Comparison of ENCODE assay signal across 25 cellular contexts in the genomic region with DNA sequence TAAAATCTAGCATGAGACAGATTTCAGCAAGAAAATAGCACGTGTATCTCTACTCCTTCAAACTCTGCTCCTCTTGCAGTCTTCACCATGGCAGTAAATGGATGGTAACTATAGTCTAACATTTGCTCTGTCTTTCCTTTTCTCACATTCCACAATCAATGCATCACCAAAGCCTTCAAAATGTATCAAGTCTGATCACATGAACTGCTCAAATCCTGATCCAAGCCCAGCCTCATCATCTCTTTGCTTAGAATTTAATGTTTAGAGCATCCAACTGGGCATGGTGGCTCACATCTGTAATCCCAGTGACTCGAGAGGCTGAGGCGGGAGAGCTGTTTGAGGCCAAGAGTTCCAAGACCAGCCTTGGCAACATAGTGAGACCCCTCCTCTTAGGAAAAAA. TPM values are rescaled to one million over a fixed set of nuclear protein-coding genes. Genes with fewer than 3 reads are reported as not detected.
DNase-seq lines count a peak whose midpoint lies in the region; ATAC-seq and TF ChIP-seq lines count a peak whose summit lies in the region.
"Had no signal": no experiment of that assay in that cellular context is flagged by ENCODE, and none has a peak within 500 bp of the region (broad histone marks: within the 10 kb centered on the region; RNA-seq: fewer than 3 reads in every experiment).

No MANE protein-coding gene starts in this region.

- H3K27ac ChIP-seq in SK-N-SH (ENCODE audit: low read depth in 2 of 2, low read length in 1 of 2): no peak overlapping the region
- no peak overlapping the region for H3K27ac ChIP-seq in Peyer's patch
- H3K27ac ChIP-seq: 22Rv1, heart left ventricle, thyroid gland had no signal

- H3K4me2 ChIP-seq in SK-N-SH: no peak overlapping the region
- H3K4me2 ChIP-seq: smooth muscle cell had no signal

- no peaks in the 10 kb centered on the region for H3K27me3 ChIP-seq in SK-N-SH (ENCODE audit: insufficient read depth)
- H3K27me3 ChIP-seq in Peyer's patch: no peaks in the 10 kb centered on the region
- H3K27me3 ChIP-seq: heart left ventricle, left lung, thyroid gland had no signal

- H3K9me3 ChIP-seq in SK-N-SH: no peaks in the 10 kb centered on the region; the same call in 1 of the 2 replicates
- no peaks in the 10 kb centered on the region for H3K9me3 ChIP-seq in Peyer's patch
- H3K9me3 ChIP-seq: heart left ventricle, left lung, mucosa of descending colon, thyroid gland had no signal

- no peak for TF ChIP-seq EP300 in SK-N-SH (IDR thresholded peaks at IDR 0.05; ENCODE audit: borderline replicate concordance in 1 of 2, low read depth in 1 of 2, low read length in 1 of 2)

- H3K36me3 ChIP-seq in SK-N-SH (replicated peaks in 1 of 2; ENCODE audit: control insufficient read depth in 1 of 2, insufficient read depth in 2 of 2, low read length in 1 of 2) (peaks cover 0 to under 1% of the 10 kb centered on the region in 2 experiments), Peyer's patch (no peaks in the 10 kb centered on the region)
- H3K36me3 ChIP-seq: heart left ventricle, left lung, thyroid gland had no signal

- H3K9me2 ChIP-seq in SK-N-SH: no peaks in the 10 kb centered on the region

- H3F3A ChIP-seq in SK-N-SH (replicated peaks; ENCODE audit: insufficient read depth): peaks cover 14% of the 10 kb centered on the region

- H3K27me3 Mint-ChIP-seq in stimulated activated naive B cell treated with anti-CD40 and anti-IgM and Interleukin-4, amounts not matched to agents 10 μg/mL and 1 μg/mL and 100 μg/mL, for 72 hours: no peaks in the 10 kb centered on the region
- no peaks in the 10 kb centered on the region for H3K27me3 Mint-ChIP-seq in activated T-helper 1 cell treated with anti-CD3 and anti-CD28 coated beads, Interleukin-12 subunit alpha, Interleukin-12 subunit beta, Interleukin-2, Interleukin-4 antibody, amounts not matched to agents 30 ng/mL and 10 ng/mL and 1 ng/mL, durations not matched to agents 14 hours and 24 hours and 36 hours (ENCODE audit: insufficient read depth)
- H3K27me3 Mint-ChIP-seq: activated T-helper 17 cell treated with anti-CD3 and anti-CD28 coated beads, Interleukin-2, amount 50 U/mL, for 72 hours had no signal

- H3K27ac Mint-ChIP-seq in stimulated activated naive B cell treated with anti-CD40 and anti-IgM and Interleukin-4, amounts not matched to agents 10 μg/mL and 1 μg/mL and 100 μg/mL, for 72 hours: peak overlapping the region; percentile 56
- no peak overlapping the region for H3K27ac Mint-ChIP-seq in activated T-helper 1 cell treated with anti-CD3 and anti-CD28 coated beads, Interleukin-12 subunit alpha, Interleukin-12 subunit beta, Interleukin-2, Interleukin-4 antibody, amounts not matched to agents 30 ng/mL and 10 ng/mL and 1 ng/mL, durations not matched to agents 14 hours and 24 hours and 36 hours

- TF ChIP-seq CTCF in SK-N-SH (IDR thresholded peaks at IDR 0.05): no peak
- TF ChIP-seq CTCF in choroid plexus epithelial cell (conservative IDR thresholded peaks at IDR 0.05; ENCODE audit: low read depth, low read length): no peak
- no peak for TF ChIP-seq CTCF in Peyer's patch (IDR thresholded peaks at IDR 0.05)

- TF ChIP-seq RAD21 in SK-N-SH (IDR thresholded peaks at IDR 0.05; ENCODE audit: low read length): no peak

- H2AFZ ChIP-seq in SK-N-SH (ENCODE audit: low read depth): no peak overlapping the region

- peaks cover 6 to 24% of the 10 kb centered on the region in 2 experiments; a peak in 2 of 4 replicates for H3K4me1 ChIP-seq in SK-N-SH (ENCODE audit: control insufficient read depth in 1 of 2, insufficient read depth in 2 of 2, low read depth in 1 of 2, low read length in 1 of 2)
- H3K4me1 ChIP-seq in Peyer's patch: peaks cover 0 to 26% (median 0%) of the 10 kb centered on the region in 4 donors

- TF ChIP-seq POLR2A in Peyer's patch (IDR thresholded peaks at IDR 0.05): no peak

- DNase-seq in SK-N-SH (no peak), choroid plexus epithelial cell (ENCODE audit: low read depth) (peak; percentile 44), kidney tubule cell (ENCODE audit: low spot score) (peak; percentile 9), ACHN (no peak), Peyer's patch (no peak)
- DNase-seq in stimulated activated naive B cell treated with anti-CD40 and anti-IgM and Interleukin-4, amounts not matched to agents 10 μg/mL and 1 μg/mL and 100 μg/mL, for 72 hours: no peak
- no peak for DNase-seq in activated T-helper 1 cell treated with anti-CD3 and anti-CD28 coated beads, Interleukin-12 subunit alpha, Interleukin-12 subunit beta, Interleukin-2, Interleukin-4 antibody, amounts not matched to agents 30 ng/mL and 10 ng/mL and 1 ng/mL, durations not matched to agents 14 hours and 24 hours and 36 hours (ENCODE audit: low spot score)
- DNase-seq: activated CD4-positive, alpha-beta T cell treated with anti-CD3 and anti-CD28 coated beads for 4 hours; DND-41; effector memory CD4-positive, alpha-beta T cell; heart left ventricle; left lung; mucosa of descending colon; NCI-H1694 treated with DMSO at 0.1 percent for 48 hours; NCI-H82; nucleus accumbens; stimulated activated naive CD8-positive, alpha-beta T cell treated with anti-CD3 and anti-CD28 coated beads, Interleukin-15, Interleukin-2, amounts not matched to agents 100 U/mL and 50 U/mL, for 24 hours; T-helper 1 cell; thyroid gland had no signal

- H3K79me2 ChIP-seq in SK-N-SH (ENCODE audit: insufficient read depth): peaks cover 100% of the 10 kb centered on the region

- no peak overlapping the region for H3K4me3 Mint-ChIP-seq in stimulated activated naive B cell treated with anti-CD40 and anti-IgM and Interleukin-4, amounts not matched to agents 10 μg/mL and 1 μg/mL and 100 μg/mL, for 72 hours
- H3K4me3 Mint-ChIP-seq in activated T-helper 1 cell treated with anti-CD3 and anti-CD28 coated beads, Interleukin-12 subunit alpha, Interleukin-12 subunit beta, Interleukin-2, Interleukin-4 antibody, amounts not matched to agents 30 ng/mL and 10 ng/mL and 1 ng/mL, durations not matched to agents 14 hours and 24 hours and 36 hours: no peak overlapping the region
- H3K4me3 Mint-ChIP-seq: activated T-helper 17 cell treated with anti-CD3 and anti-CD28 coated beads, Interleukin-2, amount 50 U/mL, for 72 hours had no signal

- H4K20me1 ChIP-seq in SK-N-SH (ENCODE audit: insufficient read depth): peaks cover 91% of the 10 kb centered on the region

- CTCF ChIA-PET in SK-N-SH (lab: Yijun Ruan, JAX): no interaction called here

- ATAC-seq in SK-N-SH treated with all-trans-retinoic acid at 6 μM for 48 hours: peak; percentile 46
- ATAC-seq in stimulated activated naive B cell treated with anti-CD40 and anti-IgM and Interleukin-4, amounts not matched to agents 10 μg/mL and 1 μg/mL and 100 μg/mL, for 72 hours (replicated peaks): no peak
- ATAC-seq: activated naive CD4-positive, alpha-beta T cell treated with anti-CD3 and anti-CD28 coated beads, Interleukin-2, amount 50 U/mL, for 72 hours; activated T-helper 17 cell treated with anti-CD3 and anti-CD28 coated beads, Interleukin-2, amount 50 U/mL, for 72 hours; heart left ventricle; mucosa of descending colon; Right ventricle myocardium inferior; stimulated activated naive CD8-positive, alpha-beta T cell treated with anti-CD3 and anti-CD28 coated beads, Interleukin-15, Interleukin-2, amounts not matched to agents 100 U/mL and 50 U/mL, for 24 hours had no signal

- WGBS in SK-N-SH (ENCODE audit: low lambda C conversion rate): 95% methylated on average over 3 of the region's 3 CpGs

- POLR2A ChIA-PET in SK-N-SH (lab: Yijun Ruan, JAX): no interaction called here

- in situ Hi-C loops in ACHN (cut with HindIII; ENCODE audit: low pct_ligation_motif_present, low pct_unique_long_range_greater_than_20kb, low sequenced_read_pairs): no loop called here

- no peak overlapping the region for H3K9ac ChIP-seq in SK-N-SH

- H3K36me3 Mint-ChIP-seq in stimulated activated naive B cell treated with anti-CD40 and anti-IgM and Interleukin-4, amounts not matched to agents 10 μg/mL and 1 μg/mL and 100 μg/mL, for 72 hours: peaks cover 0 to 3% of the 10 kb centered on the region in 2 donors
- no peaks in the 10 kb centered on the region for H3K36me3 Mint-ChIP-seq in activated T-helper 1 cell treated with anti-CD3 and anti-CD28 coated beads, Interleukin-12 subunit alpha, Interleukin-12 subunit beta, Interleukin-2, Interleukin-4 antibody, amounts not matched to agents 30 ng/mL and 10 ng/mL and 1 ng/mL, durations not matched to agents 14 hours and 24 hours and 36 hours (ENCODE audit: low read depth)
- H3K36me3 Mint-ChIP-seq: activated naive CD4-positive, alpha-beta T cell treated with anti-CD3 and anti-CD28 coated beads, Interleukin-2, amount 50 U/mL, for 72 hours had no signal

- H3K9me3 Mint-ChIP-seq in stimulated activated naive B cell treated with anti-CD40 and anti-IgM and Interleukin-4, amounts not matched to agents 10 μg/mL and 1 μg/mL and 100 μg/mL, for 72 hours: no peaks in the 10 kb centered on the region
- H3K9me3 Mint-ChIP-seq in activated T-helper 1 cell treated with anti-CD3 and anti-CD28 coated beads, Interleukin-12 subunit alpha, Interleukin-12 subunit beta, Interleukin-2, Interleukin-4 antibody, amounts not matched to agents 30 ng/mL and 10 ng/mL and 1 ng/mL, durations not matched to agents 14 hours and 24 hours and 36 hours: no peaks in the 10 kb centered on the region
- H3K9me3 Mint-ChIP-seq: activated naive CD4-positive, alpha-beta T cell treated with anti-CD3 and anti-CD28 coated beads, Interleukin-2, amount 50 U/mL, for 72 hours; activated T-helper 17 cell treated with anti-CD3 and anti-CD28 coated beads, Interleukin-2, amount 50 U/mL, for 72 hours had no signal

- intact Hi-C loops in activated T-helper 1 cell treated with anti-CD3 and anti-CD28 coated beads, Interleukin-12 subunit alpha, Interleukin-12 subunit beta, Interleukin-2, Interleukin-4 antibody, amounts not matched to agents 30 ng/mL and 10 ng/mL and 1 ng/mL, durations not matched to agents 14 hours and 24 hours and 36 hours (cut with micrococcal nuclease): loop anchor here (5.0 kb wide), 1 partner anchor 52 kb away; no protein-coding TSS in a partner anchor

- no peak overlapping the region for H3K4me3 ChIP-seq in SK-N-SH (ENCODE audit: low read depth in 2 of 2, low read length in 1 of 2)
- H3K4me3 ChIP-seq in choroid plexus epithelial cell (ENCODE audit: low read depth, low read length): no peak overlapping the region
- H3K4me3 ChIP-seq in Peyer's patch: no peak overlapping the region
- H3K4me3 ChIP-seq: heart left ventricle, left lung, mucosa of descending colon, smooth muscle cell, thyroid gland had no signal

- H3K4me1 Mint-ChIP-seq in stimulated activated naive B cell treated with anti-CD40 and anti-IgM and Interleukin-4, amounts not matched to agents 10 μg/mL and 1 μg/mL and 100 μg/mL, for 72 hours: peaks cover 32 to 55% of the 10 kb centered on the region in 2 donors
- H3K4me1 Mint-ChIP-seq in activated T-helper 1 cell treated with anti-CD3 and anti-CD28 coated beads, Interleukin-12 subunit alpha, Interleukin-12 subunit beta, Interleukin-2, Interleukin-4 antibody, amounts not matched to agents 30 ng/mL and 10 ng/mL and 1 ng/mL, durations not matched to agents 14 hours and 24 hours and 36 hours (ENCODE audit: low read depth): peaks cover 53% of the 10 kb centered on the region

RNA-seq across cellular contexts. Expression of gene CDK17, which starts 45.9 kb away (rescaled TPM):
- polyA plus RNA-seq in SK-N-SH (2012; rRNA removed): 11.7 and 12.4 TPM in 2 replicates
- polyA plus RNA-seq in SK-N-SH (2012; cell fraction: cytosol; rRNA removed): 14.0 and 16.6 TPM in 2 replicates
- polyA plus RNA-seq in SK-N-SH (2012; cell fraction: nucleus; rRNA removed): 12.6 and 24.0 TPM in 2 replicates
- 32.4 and 37.1 TPM in 2 replicates for total RNA-seq in activated T-helper 1 cell treated with anti-CD3 and anti-CD28 coated beads, Interleukin-12 subunit alpha, Interleukin-12 subunit beta, Interleukin-2, Interleukin-4 antibody, amounts not matched to agents 30 ng/mL and 10 ng/mL and 1 ng/mL, durations not matched to agents 14 hours and 24 hours and 36 hours
- total RNA-seq in Peyer's patch: 100 to 1,000 TPM in 1 of 4 donors, 10 to 100 TPM in 3; 41.2 to 126 (median 45.7) TPM

Comparison
In these comparisons a context has a peak if more than half of its experiments do, and no peak if none do; other contexts are left out.
1. DNase-seq: peak in choroid plexus epithelial cell (single experiment) and kidney tubule cell (single experiment); none in SK-N-SH (single experiment), stimulated activated naive B cell treated with anti-CD40 and anti-IgM and Interleukin-4, amounts not matched to agents 10 μg/mL and 1 μg/mL and 100 μg/mL, for 72 hours (single experiment), ACHN (single experiment), activated T-helper 1 cell treated with anti-CD3 and anti-CD28 coated beads, Interleukin-12 subunit alpha, Interleukin-12 subunit beta, Interleukin-2, Interleukin-4 antibody, amounts not matched to agents 30 ng/mL and 10 ng/mL and 1 ng/mL, durations not matched to agents 14 hours and 24 hours and 36 hours (single experiment) and Peyer's patch (0 of 3).